ENCODE assay signal across 9 cellular contexts in the genomic region with DNA sequence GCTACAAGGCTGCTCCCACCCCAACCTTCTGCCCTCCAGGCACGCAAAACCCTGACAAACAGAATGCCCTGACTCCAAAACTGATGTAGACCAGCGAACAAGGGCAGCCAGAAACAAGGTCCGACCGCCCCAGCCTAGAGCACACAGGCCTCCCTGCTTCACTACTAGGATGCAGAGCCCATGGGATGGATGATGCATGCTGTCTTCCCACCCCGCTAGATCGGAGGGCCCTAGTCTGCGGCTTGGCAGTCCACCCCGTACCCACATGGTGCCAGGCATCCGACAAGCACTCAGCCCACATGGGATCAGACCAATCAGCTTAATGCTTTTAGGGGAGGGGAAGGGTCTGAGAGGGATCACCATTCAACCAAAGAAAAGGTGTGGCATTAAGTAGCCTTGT. TPM values are rescaled to one million over a fixed set of nuclear protein-coding genes. Genes with fewer than 3 reads are reported as not detected.
DNase-seq lines count a peak whose midpoint lies in the region; ATAC-seq, FAIRE-seq and TF ChIP-seq lines count a peak whose summit lies in the region.
"Had no signal": no experiment of that assay in that cellular context is flagged by ENCODE, and none has a peak within 500 bp of the region (broad histone marks: within the 10 kb centered on the region; RNA-seq: fewer than 3 reads in every experiment).

No MANE protein-coding gene starts in this region.

- peak overlapping the region; percentile 66 to 86 (median 77); a peak in 5 of 6 replicates for H3K4me3 ChIP-seq in HepG2 (replicated peaks in 1 of 3; ENCODE audit: insufficient read depth in 1 of 3, low read depth in 2 of 3, low read length in 3 of 3)
- H3K4me3 ChIP-seq in tibial artery: peak overlapping the region; percentile 60 to 94

- no peak for TF ChIP-seq RAD21 in HepG2 (CRISPR knock-in tag; IDR thresholded peaks at IDR 0.05)

- no peak for ATAC-seq in HepG2
- no peak for ATAC-seq in GM21529 (IDR thresholded peaks at IDR 0.05; ENCODE audit: unreplicated experiment)

- H3K4me2 ChIP-seq in HepG2 (ENCODE audit: low read depth, low read length): peak overlapping the region; percentile 96

- H3K4me3 Mint-ChIP-seq in activated naive CD4-positive, alpha-beta T cell treated with anti-CD3 and anti-CD28 coated beads for 36 hours: peak overlapping the region; percentile 84

- H3K4me1 ChIP-seq in HepG2 (ENCODE audit: insufficient read depth, low read length) (peaks cover 67% of the 10 kb centered on the region), tibial artery (peaks cover 5 to 51% (median 31%) of the 10 kb centered on the region in 4 donors)

- no peaks in the 10 kb centered on the region for H3K9me3 Mint-ChIP-seq in activated naive CD4-positive, alpha-beta T cell treated with anti-CD3 and anti-CD28 coated beads for 36 hours

- no peak for FAIRE-seq in HepG2 (lab: Jason Lieb, UNC)

- H3K4me1 Mint-ChIP-seq in activated naive CD4-positive, alpha-beta T cell treated with anti-CD3 and anti-CD28 coated beads for 36 hours (ENCODE audit: low read depth): peaks cover 52% of the 10 kb centered on the region

- H2AFZ ChIP-seq in HepG2 (ENCODE audit: low read length): no peak overlapping the region

- CTCF ChIA-PET in activated naive CD4-positive, alpha-beta T cell treated with anti-CD3 and anti-CD28 coated beads for 36 hours (lab: Charles Lee): interaction anchor here (0.7 to 1.9 kb wide), 6 partner anchors 30 to 424 kb away, joined by 3 to 6 read pairs (median 4); a partner anchor contains a TSS
- CTCF ChIA-PET in HepG2 (lab: Yijun Ruan, JAX; ENCODE audit: low intra/inter-chr PET ratio, low total read pairs): interaction anchor here (1.7 kb wide), 2 partner anchors 70 to 75 kb away, joined by 6 read pairs; no protein-coding TSS in a partner anchor

- H3K36me3 ChIP-seq in HepG2 (replicated peaks in 1 of 2; ENCODE audit: control insufficient read depth in 1 of 2, insufficient read depth in 2 of 2, low read length in 2 of 2) (peaks cover 6 to 20% of the 10 kb centered on the region in 2 experiments), tibial artery (no peaks in the 10 kb centered on the region)

- H3K9me3 ChIP-seq in HepG2 (ENCODE audit: low read length) (no peaks in the 10 kb centered on the region), tibial artery (no peaks in the 10 kb centered on the region)

- POLR2A ChIA-PET in HepG2 (lab: Yijun Ruan, JAX): interaction anchor here (0.8 to 2.6 kb wide), 10 partner anchors 11 to 182 kb away, joined by 3 to 28 read pairs (median 4); a partner anchor contains a TSS

- TF ChIP-seq CTCF in HepG2 (CRISPR knock-in tag; IDR thresholded peaks at IDR 0.05): no peak
- no peak for TF ChIP-seq CTCF in tibial artery (IDR thresholded peaks at IDR 0.05)

- intact Hi-C loops in activated naive CD4-positive, alpha-beta T cell treated with anti-CD3 and anti-CD28 coated beads for 36 hours (cut with micrococcal nuclease): loop anchor here (2.0 to 5.0 kb wide), 5 partner anchors 234 to 549 kb away; a partner anchor contains a TSS
- intact Hi-C loops in HepG2 (cut with micrococcal nuclease; ENCODE audit: unreplicated experiment): no loop called here
- intact Hi-C loops in tibial artery (cut with DNase I; ENCODE audit: low total_unique reads): loop anchor here (5.0 kb wide), 1 partner anchor 69 kb away; no protein-coding TSS in a partner anchor

- in situ Hi-C loops in HepG2 (cut with HindIII; ENCODE audit: extremely low pct_ligation_motif_present, low pct_unique_long_range_greater_than_20kb): no loop called here

- H3K79me2 ChIP-seq in HepG2 (ENCODE audit: insufficient read depth, low read length): peaks cover 62% of the 10 kb centered on the region

- peak overlapping the region; percentile 77; the same call in 1 of the 2 replicates for H3K9ac ChIP-seq in HepG2 (ENCODE audit: insufficient read depth, low read depth, low read length)

- H3K27me3 ChIP-seq in HepG2 (ENCODE audit: control insufficient read depth in 1 of 2, insufficient read depth in 2 of 2, low read length in 2 of 2) (no peaks in the 10 kb centered on the region), tibial artery (no peaks in the 10 kb centered on the region)

- no peak for TF ChIP-seq POLR2A in HepG2 (IDR thresholded peaks at IDR 0.05; ENCODE audit: insufficient read depth in 1 of 2, low read depth in 2 of 2, low read length in 2 of 2)

- 76 to 79% (median 78%) methylated on average over 9 of the region's 9 CpGs for WGBS in adipose tissue, 3 donors
- 89% methylated on average over 9 of the region's 9 CpGs for WGBS in HepG2 (ENCODE audit: low lambda C conversion rate)

- no peak for DNase-seq in activated naive CD4-positive, alpha-beta T cell treated with anti-CD3 and anti-CD28 coated beads for 36 hours
- DNase-seq in activated naive CD4-positive, alpha-beta T cell (lab: John Stamatoyannopoulos, UW): no peak
- no peak for DNase-seq in HepG2 (ENCODE audit: low spot score)
- DNase-seq in tibial artery: no peak
- no peak for DNase-seq in NCI-H526 (lab: John Stamatoyannopoulos, UW)
- no peak for DNase-seq in amniotic stem cell (lab: John Stamatoyannopoulos, UW)
- DNase-seq: NCI-H1048 had no signal

- H3K27ac ChIP-seq in adipose tissue (ENCODE audit: low read depth, low read length): peak overlapping the region; percentile 91
- peak overlapping the region; percentile 72 for H3K27ac ChIP-seq in HepG2 (ENCODE audit: extremely low read length, insufficient read depth, low read length)
- H3K27ac ChIP-seq in tibial artery: peak overlapping the region; percentile 71 to 87

- no peak for TF ChIP-seq EP300 in HepG2 (IDR thresholded peaks at IDR 0.05; ENCODE audit: low read depth in 2 of 2, low read length in 2 of 2)
- TF ChIP-seq EP300 in HepG2 (CRISPR knock-in tag; IDR thresholded peaks at IDR 0.05; ENCODE audit: borderline replicate concordance): no peak

- BruUV-seq in HepG2 (replicated peaks; lab: Mats Ljungman, UMichigan): no TSS peak

- H3K27me3 Mint-ChIP-seq in activated naive CD4-positive, alpha-beta T cell treated with anti-CD3 and anti-CD28 coated beads for 36 hours (ENCODE audit: low read depth): no peaks in the 10 kb centered on the region

- peaks cover 55% of the 10 kb centered on the region for H4K20me1 ChIP-seq in HepG2 (ENCODE audit: insufficient read depth, low read length)

- peaks cover 4% of the 10 kb centered on the region for H3K36me3 Mint-ChIP-seq in activated naive CD4-positive, alpha-beta T cell treated with anti-CD3 and anti-CD28 coated beads for 36 hours (ENCODE audit: low read depth)

- H3K27ac Mint-ChIP-seq in activated naive CD4-positive, alpha-beta T cell treated with anti-CD3 and anti-CD28 coated beads for 36 hours: peak overlapping the region; percentile 86

TF ChIP-seq in HepG2, 621 proteins besides CTCF, POLR2A, EP300 and RAD21:
- TF ChIP-seq, protein P1, sequence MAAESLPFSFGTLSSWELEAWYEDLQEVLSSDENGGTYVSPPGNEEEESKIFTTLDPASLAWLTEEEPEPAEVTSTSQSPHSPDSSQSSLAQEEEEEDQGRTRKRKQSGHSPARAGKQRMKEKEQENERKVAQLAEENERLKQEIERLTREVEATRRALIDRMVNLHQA (CRISPR knock-in tag; IDR thresholded peaks at IDR 0.05): no peak
- TF ChIP-seq RBM39 (IDR thresholded peaks at IDR 0.05; ENCODE audit: low read depth, low read length, poor library complexity, severe bottlenecking) (no peak), THAP11 (CRISPR knock-in tag; IDR thresholded peaks at IDR 0.05) (no peak), ZBTB38 (CRISPR knock-in tag; IDR thresholded peaks at IDR 0.05) (0 out of 2 replicates have a peak, but pooled peaks have one; percentile 7)

RNA-seq across cellular contexts. Expression of a gene that starts 30.6 kb away (rescaled TPM):
- 10 to 100 TPM; 45.6 to 45.7 TPM for total RNA-seq in activated naive CD4-positive, alpha-beta T cell treated with anti-CD3 and anti-CD28 coated beads for 36 hours
- 10 to 100 TPM; 23.0 to 89.4 (median 43.0) TPM for polyA plus RNA-seq in adipose tissue
- total RNA-seq in HepG2 (2016; rRNA removed; fragmentation: Illumina TruSeq; extraction: Trizol): 30.0 and 47.7 TPM in 2 replicates
- 8.9 and 9.7 TPM in 2 replicates for total RNA-seq in HepG2 (2016; cell fraction: cytosol; rRNA removed; fragmentation: Illumina TruSeq; extraction: Trizol; ENCODE audit: low read depth)
- 26.3 and 48.8 TPM in 2 replicates for total RNA-seq in HepG2 (2016; cell fraction: insoluble cytoplasmic fraction; rRNA removed; fragmentation: Illumina TruSeq; extraction: Trizol)
- total RNA-seq in HepG2 (2016; cell fraction: membrane; rRNA removed; fragmentation: Illumina TruSeq; extraction: Trizol): 21.3 and 21.7 TPM in 2 replicates
- 39.3 and 43.4 TPM in 2 replicates for total RNA-seq in HepG2 (2016; cell fraction: nucleus; rRNA removed; fragmentation: Illumina TruSeq; extraction: Trizol)
- polyA plus RNA-seq in HepG2 (2011; rRNA removed): 30.1 and 38.6 TPM in 2 replicates
- polyA plus RNA-seq in HepG2 (2011; cell fraction: cytosol; rRNA removed): 27.5 and 28.8 TPM in 2 replicates
- 96.1 and 99.7 TPM in 2 replicates for polyA plus RNA-seq in HepG2 (2011; cell fraction: nucleus; rRNA removed)
- 21.9 and 29.8 TPM in 2 replicates for polyA plus RNA-seq in HepG2 (2012)
- 7.1 and 8.1 TPM in 2 replicates for polyA plus RNA-seq in HepG2 (2016; cell fraction: cytosol; fragmentation: Illumina TruSeq; extraction: Trizol; ENCODE audit: low read depth)
- polyA plus RNA-seq in HepG2 (2016; cell fraction: insoluble cytoplasmic fraction; fragmentation: Illumina TruSeq; extraction: Trizol; ENCODE audit: low read depth): 25.8 and 29.7 TPM in 2 replicates
- 14.7 and 16.1 TPM in 2 replicates for polyA plus RNA-seq in HepG2 (2016; cell fraction: membrane; fragmentation: Illumina TruSeq; extraction: Trizol; ENCODE audit: low read depth)
- 78.0 and 82.4 TPM in 2 replicates for polyA plus RNA-seq in HepG2 (2016; cell fraction: nucleus; fragmentation: Illumina TruSeq; extraction: Trizol; ENCODE audit: insufficient read depth, low read depth)
- polyA minus RNA-seq in HepG2 (2011; rRNA and poly(A)+ RNA removed; ENCODE audit: low replicate concordance): 24.4 and 42.4 TPM in 2 replicates
- 13.1 and 16.7 TPM in 2 replicates for polyA minus RNA-seq in HepG2 (2011; cell fraction: cytosol; rRNA and poly(A)+ RNA removed)
- 18.4 and 22.0 TPM in 2 replicates for polyA minus RNA-seq in HepG2 (2011; cell fraction: nucleus; rRNA and poly(A)+ RNA removed)
